ENCODE assay signal across 12 cellular contexts in genomic region chr11:126477526-126478275, GRCh38.
DNase-seq lines count a peak whose midpoint lies in the region; ATAC-seq and FAIRE-seq lines count a peak whose summit lies in the region.
"Had no signal": no experiment of that assay in that cellular context is flagged by ENCODE, and none has a peak within 500 bp of the region (broad histone marks: within the 10 kb centered on the region; RNA-seq: fewer than 3 reads in every experiment).

No MANE protein-coding gene starts in this region.

- no peak for FAIRE-seq in frontal cortex (lab: Jason Lieb, UNC)

- no peaks in the 10 kb centered on the region for H3K27me3 Mint-ChIP-seq in activated T-helper 17 cell treated with anti-CD3 and anti-CD28 coated beads, Interleukin-2, amount 50 U/mL, for 72 hours
- no peaks in the 10 kb centered on the region for H3K27me3 Mint-ChIP-seq in stimulated activated naive CD8-positive, alpha-beta T cell treated with anti-CD3 and anti-CD28 coated beads, Interleukin-15, amount 100 ng/mL, for 72 hours

- no peaks in the 10 kb centered on the region for H3K36me3 Mint-ChIP-seq in activated T-helper 17 cell treated with anti-CD3 and anti-CD28 coated beads, Interleukin-2, amount 50 U/mL, for 72 hours (ENCODE audit: low read depth)

- H3K4me3 Mint-ChIP-seq in activated T-helper 17 cell treated with anti-CD3 and anti-CD28 coated beads, Interleukin-2, amount 50 U/mL, for 72 hours, result peak overlapping the region; percentile 4
- peak overlapping the region; percentile 2 to 50 for H3K4me3 Mint-ChIP-seq in stimulated activated naive CD8-positive, alpha-beta T cell treated with anti-CD3 and anti-CD28 coated beads, Interleukin-15, amount 100 ng/mL, for 72 hours

- no peaks in the 10 kb centered on the region for H3K9me3 Mint-ChIP-seq in activated T-helper 17 cell treated with anti-CD3 and anti-CD28 coated beads, Interleukin-2, amount 50 U/mL, for 72 hours
- H3K9me3 Mint-ChIP-seq in stimulated activated naive CD8-positive, alpha-beta T cell treated with anti-CD3 and anti-CD28 coated beads, Interleukin-15, amount 100 ng/mL, for 72 hours, result no peaks in the 10 kb centered on the region

- H3K27ac Mint-ChIP-seq in activated T-helper 17 cell treated with anti-CD3 and anti-CD28 coated beads, Interleukin-2, amount 50 U/mL, for 72 hours, result peak overlapping the region; percentile 60
- H3K27ac Mint-ChIP-seq in stimulated activated naive CD8-positive, alpha-beta T cell treated with anti-CD3 and anti-CD28 coated beads, Interleukin-15, amount 100 ng/mL, for 72 hours, result peak overlapping the region in 1 of 2 donors; percentile 67

- peak; percentile 28 for ATAC-seq in activated T-helper 17 cell treated with anti-CD3 and anti-CD28 coated beads, Interleukin-2, amount 50 U/mL, for 72 hours (replicated peaks)
- peak; percentile 44 for ATAC-seq in stimulated activated naive CD8-positive, alpha-beta T cell treated with anti-CD3 and anti-CD28 coated beads, Interleukin-15, amount 100 ng/mL, for 72 hours
- ATAC-seq in HG02870 (IDR thresholded peaks at IDR 0.05; ENCODE audit: unreplicated experiment), result no peak
- ATAC-seq: mucosa of descending colon had no signal

- H3K4me1 Mint-ChIP-seq in activated T-helper 17 cell treated with anti-CD3 and anti-CD28 coated beads, Interleukin-2, amount 50 U/mL, for 72 hours, result no peaks in the 10 kb centered on the region
- H3K4me1 Mint-ChIP-seq in stimulated activated naive CD8-positive, alpha-beta T cell treated with anti-CD3 and anti-CD28 coated beads, Interleukin-15, amount 100 ng/mL, for 72 hours, result peaks cover 26% of the 10 kb centered on the region

- DNase-seq in stimulated activated CD4-positive, alpha-beta T cell treated with anti-CD3 and anti-CD28 coated beads, Interleukin-1b, Interleukin-23, amount 100 ng/mL, for 48 hours, result peak; percentile 14
- no peak for DNase-seq in stimulated activated CD4-positive, alpha-beta T cell treated with anti-CD3 and anti-CD28 coated beads, Interleukin-4, amount 100 ng/mL, for 24 hours
- DNase-seq in NCI-H1436 treated with DMSO at 0.1 percent for 48 hours (lab: John Stamatoyannopoulos, UW) (peak; percentile 10), frontal cortex (ENCODE audit: low spot score in 2 of 2) (no peak), GM19238 (ENCODE audit: insufficient read length, low spot score) (no peak)
- peak; percentile 10 to 30 for DNase-seq in stimulated activated naive CD8-positive, alpha-beta T cell treated with anti-CD3 and anti-CD28 coated beads, Interleukin-15, amount 100 ng/mL, for 72 hours
- DNase-seq: activated CD4-positive, CD25-positive, alpha-beta regulatory T cell treated with anti-CD3 and anti-CD28 coated beads, Interleukin-2, amount 50 U/mL, for 72 hours; Calu3; erythroblast had no signal

Comparison
In these comparisons a context has a peak if more than half of its experiments do, and no peak if none do; other contexts are left out.
1. DNase-seq: peak in stimulated activated CD4-positive, alpha-beta T cell treated with anti-CD3 and anti-CD28 coated beads, Interleukin-1b, Interleukin-23, amount 100 ng/mL, for 48 hours (single experiment), NCI-H1436 treated with DMSO at 0.1 percent for 48 hours (single experiment) and stimulated activated naive CD8-positive, alpha-beta T cell treated with anti-CD3 and anti-CD28 coated beads, Interleukin-15, amount 100 ng/mL, for 72 hours (2 of 2); none in stimulated activated CD4-positive, alpha-beta T cell treated with anti-CD3 and anti-CD28 coated beads, Interleukin-4, amount 100 ng/mL, for 24 hours (single experiment), frontal cortex (0 of 2) and GM19238 (single experiment).